1 cellular context compared by ENCODE assay signal in the genomic region with DNA sequence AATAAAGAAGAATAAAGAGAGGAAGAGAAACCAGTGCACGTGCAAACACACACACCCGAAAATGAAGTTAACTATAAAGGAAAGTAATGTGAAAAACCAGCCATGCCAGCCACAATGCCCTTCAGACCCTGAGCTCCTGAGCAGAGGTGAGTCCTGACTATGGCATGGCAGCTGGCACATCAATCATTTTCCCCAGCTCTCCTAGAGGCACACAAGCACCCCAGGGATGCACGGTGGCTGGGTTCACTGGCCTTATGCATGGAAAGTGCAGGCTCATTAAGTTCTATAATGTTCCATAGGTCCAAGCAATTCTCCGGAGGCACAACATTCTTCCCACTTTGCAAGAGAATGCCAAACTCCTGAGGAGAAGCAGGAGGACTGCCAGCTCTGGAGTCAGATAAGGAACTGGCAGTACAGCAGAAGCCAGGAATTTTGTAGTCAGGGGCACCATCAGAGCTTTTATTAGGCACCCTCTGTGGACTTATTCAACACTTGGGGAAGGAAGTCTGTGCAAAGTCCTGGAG.
TF ChIP-seq lines count a peak whose summit lies in the region.

No MANE protein-coding gene starts in this region.

TF ChIP-seq in Ishikawa, 13 proteins besides CTCF, POLR2A, EP300 and RAD21 (continued from another document):
- TF ChIP-seq, protein P1, sequence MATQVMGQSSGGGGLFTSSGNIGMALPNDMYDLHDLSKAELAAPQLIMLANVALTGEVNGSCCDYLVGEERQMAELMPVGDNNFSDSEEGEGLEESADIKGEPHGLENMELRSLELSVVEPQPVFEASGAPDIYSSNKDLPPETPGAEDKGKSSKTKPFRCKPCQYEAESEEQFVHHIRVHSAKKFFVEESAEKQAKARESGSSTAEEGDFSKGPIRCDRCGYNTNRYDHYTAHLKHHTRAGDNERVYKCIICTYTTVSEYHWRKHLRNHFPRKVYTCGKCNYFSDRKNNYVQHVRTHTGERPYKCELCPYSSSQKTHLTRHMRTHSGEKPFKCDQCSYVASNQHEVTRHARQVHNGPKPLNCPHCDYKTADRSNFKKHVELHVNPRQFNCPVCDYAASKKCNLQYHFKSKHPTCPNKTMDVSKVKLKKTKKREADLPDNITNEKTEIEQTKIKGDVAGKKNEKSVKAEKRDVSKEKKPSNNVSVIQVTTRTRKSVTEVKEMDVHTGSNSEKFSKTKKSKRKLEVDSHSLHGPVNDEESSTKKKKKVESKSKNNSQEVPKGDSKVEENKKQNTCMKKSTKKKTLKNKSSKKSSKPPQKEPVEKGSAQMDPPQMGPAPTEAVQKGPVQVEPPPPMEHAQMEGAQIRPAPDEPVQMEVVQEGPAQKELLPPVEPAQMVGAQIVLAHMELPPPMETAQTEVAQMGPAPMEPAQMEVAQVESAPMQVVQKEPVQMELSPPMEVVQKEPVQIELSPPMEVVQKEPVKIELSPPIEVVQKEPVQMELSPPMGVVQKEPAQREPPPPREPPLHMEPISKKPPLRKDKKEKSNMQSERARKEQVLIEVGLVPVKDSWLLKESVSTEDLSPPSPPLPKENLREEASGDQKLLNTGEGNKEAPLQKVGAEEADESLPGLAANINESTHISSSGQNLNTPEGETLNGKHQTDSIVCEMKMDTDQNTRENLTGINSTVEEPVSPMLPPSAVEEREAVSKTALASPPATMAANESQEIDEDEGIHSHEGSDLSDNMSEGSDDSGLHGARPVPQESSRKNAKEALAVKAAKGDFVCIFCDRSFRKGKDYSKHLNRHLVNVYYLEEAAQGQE (IDR thresholded peaks at IDR 0.05; ENCODE audit: low read depth): no peak
- TF ChIP-seq ZBTB7A (IDR thresholded peaks at IDR 0.05; ENCODE audit: low read depth) (no peak), EGR1 (IDR thresholded peaks at IDR 0.05) (no peak), CREB1 (IDR thresholded peaks at IDR 0.05; ENCODE audit: low read depth) (no peak)
